ENCODE assay signal across 2 cellular contexts in genomic region chr6:7697432-7697819, GRCh38.
TF ChIP-seq lines count a peak whose summit lies in the region.

No MANE protein-coding gene starts in this region.

TF ChIP-seq in SK-N-SH treated with all-trans-retinoic acid at 6 μM for 48 hours, 23 proteins besides CTCF, POLR2A, EP300 and RAD21 (continued from another document):
- TF ChIP-seq BACH2 (CRISPR knock-in tag; IDR thresholded peaks at IDR 0.05; ENCODE audit: borderline replicate concordance) (no peak), CREB5 (CRISPR knock-in tag; IDR thresholded peaks at IDR 0.05; ENCODE audit: low read depth) (no peak), OSR1 (CRISPR knock-in tag; IDR thresholded peaks at IDR 0.05) (no peak), ZNF70 (CRISPR knock-in tag; IDR thresholded peaks at IDR 0.05) (no peak), PPARA (CRISPR knock-in tag; IDR thresholded peaks at IDR 0.05; ENCODE audit: borderline replicate concordance) (no peak), ARNTL (CRISPR knock-in tag; IDR thresholded peaks at IDR 0.05; ENCODE audit: borderline replicate concordance, low read depth) (no peak), ISL1 (CRISPR knock-in tag; IDR thresholded peaks at IDR 0.05) (no peak), ZC3H10 (CRISPR knock-in tag; IDR thresholded peaks at IDR 0.05) (no peak), CSRNP3 (CRISPR knock-in tag; IDR thresholded peaks at IDR 0.05) (no peak), POU6F1 (CRISPR knock-in tag; IDR thresholded peaks at IDR 0.05; ENCODE audit: borderline replicate concordance, low read depth) (no peak), ZFP3 (CRISPR knock-in tag; IDR thresholded peaks at IDR 0.05) (no peak), PATZ1 (CRISPR knock-in tag; IDR thresholded peaks at IDR 0.05; ENCODE audit: borderline replicate concordance) (no peak), ZFP30 (CRISPR knock-in tag; IDR thresholded peaks at IDR 0.05) (no peak), ZNF8 (CRISPR knock-in tag; IDR thresholded peaks at IDR 0.05) (no peak), TSHZ2 (CRISPR knock-in tag; IDR thresholded peaks at IDR 0.05) (no peak), SNAI2 (CRISPR knock-in tag; IDR thresholded peaks at IDR 0.05) (no peak), CSDC2 (CRISPR knock-in tag; IDR thresholded peaks at IDR 0.05) (no peak)

TF ChIP-seq in IMR-90, 13 proteins besides CTCF, POLR2A, EP300 and RAD21 (continued from another document):
- TF ChIP-seq BHLHE40 (IDR thresholded peaks at IDR 0.05; ENCODE audit: low read depth, low read length) = no peak
- no peak for TF ChIP-seq CHD1 (IDR thresholded peaks at IDR 0.05; ENCODE audit: low read depth, low read length)
- TF ChIP-seq RCOR1 (IDR thresholded peaks at IDR 0.05; ENCODE audit: insufficient replicate concordance, low read length) = no peak
